1 cellular context compared by ENCODE assay signal in the genomic region with DNA sequence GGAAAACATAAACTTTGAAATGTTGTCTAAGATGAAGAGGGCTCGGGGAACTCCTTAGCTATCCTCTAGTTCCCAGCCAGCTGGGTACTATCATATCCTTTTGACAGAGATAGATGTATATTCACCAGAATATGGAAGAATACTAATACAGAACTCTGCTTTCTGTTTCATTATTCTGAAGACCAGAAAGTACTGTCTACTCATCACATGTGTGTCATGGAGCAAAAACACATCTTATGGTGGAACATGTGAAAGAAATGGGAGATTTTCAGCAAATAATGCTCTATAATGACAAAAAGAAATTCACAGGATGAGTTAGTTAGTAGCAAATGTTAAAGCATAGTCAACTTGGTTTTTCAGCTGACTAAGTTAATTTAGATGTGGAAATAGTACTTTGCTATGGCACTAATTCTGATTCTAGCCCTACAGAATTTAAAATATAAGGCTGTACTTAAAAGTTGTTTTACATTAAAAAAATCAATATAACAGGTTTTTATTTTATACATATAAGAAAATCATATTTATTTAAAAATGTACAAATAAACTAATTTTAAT.
TF ChIP-seq lines count a peak whose summit lies in the region.

No MANE protein-coding gene starts in this region.

TF ChIP-seq in HepG2, 621 proteins besides CTCF, POLR2A, EP300 and RAD21:
- peak; percentile 48 to 58; a peak in 3 of 4 replicates for TF ChIP-seq MAFK (conservative IDR thresholded peaks at IDR 0.05 in 1 of 2, IDR thresholded peaks at IDR 0.05 in 1 of 2; ENCODE audit: low read length in 2 of 2)
- TF ChIP-seq MAFF (IDR thresholded peaks at IDR 0.05; ENCODE audit: low read depth, low read length): peak; percentile 29; the same call in 1 of the 2 replicates
- TF ChIP-seq, protein P1, sequence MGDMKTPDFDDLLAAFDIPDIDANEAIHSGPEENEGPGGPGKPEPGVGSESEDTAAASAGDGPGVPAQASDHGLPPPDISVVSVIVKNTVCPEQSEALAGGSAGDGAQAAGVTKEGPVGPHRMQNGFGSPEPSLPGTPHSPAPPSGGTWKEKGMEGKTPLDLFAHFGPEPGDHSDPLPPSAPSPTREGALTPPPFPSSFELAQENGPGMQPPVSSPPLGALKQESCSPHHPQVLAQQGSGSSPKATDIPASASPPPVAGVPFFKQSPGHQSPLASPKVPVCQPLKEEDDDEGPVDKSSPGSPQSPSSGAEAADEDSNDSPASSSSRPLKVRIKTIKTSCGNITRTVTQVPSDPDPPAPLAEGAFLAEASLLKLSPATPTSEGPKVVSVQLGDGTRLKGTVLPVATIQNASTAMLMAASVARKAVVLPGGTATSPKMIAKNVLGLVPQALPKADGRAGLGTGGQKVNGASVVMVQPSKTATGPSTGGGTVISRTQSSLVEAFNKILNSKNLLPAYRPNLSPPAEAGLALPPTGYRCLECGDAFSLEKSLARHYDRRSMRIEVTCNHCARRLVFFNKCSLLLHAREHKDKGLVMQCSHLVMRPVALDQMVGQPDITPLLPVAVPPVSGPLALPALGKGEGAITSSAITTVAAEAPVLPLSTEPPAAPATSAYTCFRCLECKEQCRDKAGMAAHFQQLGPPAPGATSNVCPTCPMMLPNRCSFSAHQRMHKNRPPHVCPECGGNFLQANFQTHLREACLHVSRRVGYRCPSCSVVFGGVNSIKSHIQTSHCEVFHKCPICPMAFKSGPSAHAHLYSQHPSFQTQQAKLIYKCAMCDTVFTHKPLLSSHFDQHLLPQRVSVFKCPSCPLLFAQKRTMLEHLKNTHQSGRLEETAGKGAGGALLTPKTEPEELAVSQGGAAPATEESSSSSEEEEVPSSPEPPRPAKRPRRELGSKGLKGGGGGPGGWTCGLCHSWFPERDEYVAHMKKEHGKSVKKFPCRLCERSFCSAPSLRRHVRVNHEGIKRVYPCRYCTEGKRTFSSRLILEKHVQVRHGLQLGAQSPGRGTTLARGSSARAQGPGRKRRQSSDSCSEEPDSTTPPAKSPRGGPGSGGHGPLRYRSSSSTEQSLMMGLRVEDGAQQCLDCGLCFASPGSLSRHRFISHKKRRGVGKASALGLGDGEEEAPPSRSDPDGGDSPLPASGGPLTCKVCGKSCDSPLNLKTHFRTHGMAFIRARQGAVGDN (CRISPR knock-in tag; IDR thresholded peaks at IDR 0.05): no peak
- no peak for TF ChIP-seq ZNF138 (CRISPR knock-in tag; IDR thresholded peaks at IDR 0.05; ENCODE audit: low read depth)
- TF ChIP-seq RELA (CRISPR knock-in tag; IDR thresholded peaks at IDR 0.05): no peak
